In the genomic region with DNA sequence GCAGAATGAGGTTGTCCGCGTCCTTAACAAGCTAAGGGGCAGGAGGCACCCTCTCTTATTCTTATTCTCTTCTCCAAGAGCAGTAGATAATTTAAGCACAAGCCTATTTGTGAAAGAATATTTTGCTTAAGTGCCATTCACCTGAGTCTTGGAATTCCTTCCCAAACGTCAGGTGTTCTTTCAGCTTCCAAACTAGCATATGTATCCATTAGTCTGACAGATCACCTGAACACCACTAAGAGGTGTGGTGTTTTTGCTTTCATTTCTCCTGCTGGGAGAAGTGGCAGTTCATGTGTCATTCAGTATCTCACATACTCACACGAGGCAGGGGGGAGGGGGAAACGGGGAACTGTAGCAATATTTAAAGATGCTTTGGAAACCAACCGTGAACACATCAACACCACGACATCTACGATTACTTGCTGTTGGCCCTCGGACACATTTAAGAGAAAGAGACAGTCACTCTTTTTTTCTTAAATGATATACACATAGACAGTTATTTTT, we compare ENCODE assay signal across 17 cellular contexts. TPM values are rescaled to one million over a fixed set of nuclear protein-coding genes. Genes with fewer than 3 reads are reported as not detected.
DNase-seq lines count a peak whose midpoint lies in the region.
"Had no signal": no experiment of that assay in that cellular context is flagged by ENCODE, and none has a peak within 500 bp of the region (broad histone marks: within the 10 kb centered on the region; RNA-seq: fewer than 3 reads in every experiment).

No MANE protein-coding gene starts in this region.

- H3K36me3 Mint-ChIP-seq in activated CD4-positive, alpha-beta T cell treated with anti-CD3 and anti-CD28 coated beads, Interleukin-2, amount 10 ng/mL, durations not matched to agents 7 days and 5 days (ENCODE audit: low read depth) = no peaks in the 10 kb centered on the region
- H3K36me3 Mint-ChIP-seq: CD4-positive, alpha-beta memory T cell had no signal

- H3K4me3 Mint-ChIP-seq in activated CD4-positive, alpha-beta T cell treated with anti-CD3 and anti-CD28 coated beads, Interleukin-2, amount 10 ng/mL, durations not matched to agents 7 days and 5 days = no peak overlapping the region
- H3K4me3 Mint-ChIP-seq: CD4-positive, alpha-beta memory T cell had no signal

- no peaks in the 10 kb centered on the region for H3K27me3 Mint-ChIP-seq in activated CD4-positive, alpha-beta T cell treated with anti-CD3 and anti-CD28 coated beads, Interleukin-2, amount 10 ng/mL, durations not matched to agents 7 days and 5 days
- H3K27me3 Mint-ChIP-seq: CD4-positive, alpha-beta memory T cell had no signal

- H3K27ac Mint-ChIP-seq in activated CD4-positive, alpha-beta T cell treated with anti-CD3 and anti-CD28 coated beads, Interleukin-2, amount 10 ng/mL, durations not matched to agents 7 days and 5 days = no peak overlapping the region
- H3K27ac Mint-ChIP-seq: CD4-positive, alpha-beta memory T cell had no signal

- H3K9me3 Mint-ChIP-seq in activated CD4-positive, alpha-beta T cell treated with anti-CD3 and anti-CD28 coated beads, Interleukin-2, amount 10 ng/mL, durations not matched to agents 7 days and 5 days = no peaks in the 10 kb centered on the region
- H3K9me3 Mint-ChIP-seq: CD4-positive, alpha-beta memory T cell had no signal

- CTCF ChIA-PET in activated CD4-positive, alpha-beta T cell treated with anti-CD3 and anti-CD28 coated beads, Interleukin-2, amount 10 ng/mL, durations not matched to agents 7 days and 5 days (lab: Charles Lee) = interaction anchor here (1.3 kb wide), 1 partner anchor 19 kb away, joined by 3 read pairs; no protein-coding TSS in a partner anchor

- DNase-seq in NCI-H510A treated with DMSO at 0.1 percent for 48 hours (lab: John Stamatoyannopoulos, UW) (peak; percentile 55), NCI-H510A (lab: John Stamatoyannopoulos, UW) (no peak), NCI-H345 (lab: John Stamatoyannopoulos, UW) (peak; percentile 51), SKM-1 (lab: John Stamatoyannopoulos, UW; ENCODE audit: unreplicated experiment) (peak; percentile 28), UCSD-AML1 (lab: John Stamatoyannopoulos, UW; ENCODE audit: unreplicated experiment) (no peak), putamen (ENCODE audit: low spot score) (no peak), cerebellum (ENCODE audit: low spot score) (no peak)
- DNase-seq in activated CD4-positive, alpha-beta T cell treated with anti-CD3 and anti-CD28 coated beads, Interleukin-2, amount 10 ng/mL, durations not matched to agents 7 days and 5 days = no peak
- DNase-seq: CD4-positive, alpha-beta memory T cell; DMS53; KBM-7; NCI-H1436; NCI-H524; OCI-M1; SHP77; T-helper 1 cell; T-helper 9 cell had no signal

- POLR2A ChIA-PET in activated CD4-positive, alpha-beta T cell treated with anti-CD3 and anti-CD28 coated beads, Interleukin-2, amount 10 ng/mL, durations not matched to agents 7 days and 5 days (lab: Charles Lee) = no interaction called here

- H3K4me1 Mint-ChIP-seq in activated CD4-positive, alpha-beta T cell treated with anti-CD3 and anti-CD28 coated beads, Interleukin-2, amount 10 ng/mL, durations not matched to agents 7 days and 5 days = no peaks in the 10 kb centered on the region
- H3K4me1 Mint-ChIP-seq: CD4-positive, alpha-beta memory T cell had no signal

RNA-seq across cellular contexts. Expression of a gene that starts 45.5 kb away (rescaled TPM):
- total RNA-seq in activated CD4-positive, alpha-beta T cell treated with anti-CD3 and anti-CD28 coated beads, Interleukin-2, amount 10 ng/mL, durations not matched to agents 7 days and 5 days = 10 to 100 TPM; 69.9 to 71.2 TPM
- total RNA-seq in cerebellum = 62.4 TPM

Comparison
In these comparisons a context has a peak if more than half of its experiments do, and no peak if none do; other contexts are left out.
1. DNase-seq: peak in NCI-H510A treated with DMSO at 0.1 percent for 48 hours (single experiment), NCI-H345 (single experiment) and SKM-1 (single experiment); none in NCI-H510A (single experiment), activated CD4-positive, alpha-beta T cell treated with anti-CD3 and anti-CD28 coated beads, Interleukin-2, amount 10 ng/mL, durations not matched to agents 7 days and 5 days (single experiment), UCSD-AML1 (single experiment), putamen (single experiment) and cerebellum (single experiment).